19 cellular contexts compared by ENCODE assay signal in genomic region chr3:43723121-43723734, GRCh38. TPM values are rescaled to one million over a fixed set of nuclear protein-coding genes. Genes with fewer than 3 reads are reported as not detected.
DNase-seq lines count a peak whose midpoint lies in the region; ATAC-seq and TF ChIP-seq lines count a peak whose summit lies in the region.
"Had no signal": no experiment of that assay in that cellular context is flagged by ENCODE, and none has a peak within 500 bp of the region (broad histone marks: within the 10 kb centered on the region; RNA-seq: fewer than 3 reads in every experiment).

No MANE protein-coding gene starts in this region.

- intact Hi-C loops in PC-9 (cut with micrococcal nuclease; ENCODE audit: unreplicated experiment) = no loop called here

- POLR2A ChIA-PET in PC-9 (lab: Charles Lee; ENCODE audit: unreplicated experiment) = interaction anchor here (0.7 kb wide), 1 partner anchor 24 kb away, joined by 3 read pairs; no protein-coding TSS in a partner anchor

- CTCF ChIA-PET in PC-9 (lab: Charles Lee) = no interaction called here

- TF ChIP-seq CTCF in PC-9 (conservative IDR thresholded peaks at IDR 0.05) (no peak), choroid plexus epithelial cell (conservative IDR thresholded peaks at IDR 0.05; ENCODE audit: low read depth, low read length) (no peak), neutrophil (IDR thresholded peaks at IDR 0.05) (no peak)

- H3K4me1 Mint-ChIP-seq in natural killer cell treated with Interleukin-12 subunit alpha and Interleukin-12 subunit beta and Interleukin-15 and Interleukin-18, amount 100 ng/mL, for 72 hours (ENCODE audit: low read depth in 2 of 2) = peaks cover 0 to 2% of the 10 kb centered on the region in 2 donors
- H3K4me1 Mint-ChIP-seq: IgD-negative memory B cell had no signal

- H3K4me1 ChIP-seq in PC-9 (replicated peaks; ENCODE audit: insufficient read depth) (peaks cover 14% of the 10 kb centered on the region), neutrophil (ENCODE audit: control insufficient read depth in 1 of 2, insufficient read depth in 1 of 2, low read depth in 1 of 2, low read length in 1 of 2) (peaks cover 0 to 16% of the 10 kb centered on the region in 2 experiments)
- H3K4me1 ChIP-seq: right atrium auricular region had no signal

- BruUV-seq in PC-9 (replicated peaks; lab: Mats Ljungman, UMichigan) = no TSS peak

- H3K9me3 Mint-ChIP-seq in natural killer cell treated with Interleukin-12 subunit alpha and Interleukin-12 subunit beta and Interleukin-15 and Interleukin-18, amount 100 ng/mL, for 72 hours = no peaks in the 10 kb centered on the region
- H3K9me3 Mint-ChIP-seq: CD8-positive, alpha-beta T cell; IgD-negative memory B cell had no signal

- no peak overlapping the region for H2AFZ ChIP-seq in PC-9

- no peaks in the 10 kb centered on the region for H3K27me3 ChIP-seq in PC-9 (ENCODE audit: insufficient read depth, low read depth)
- no peaks in the 10 kb centered on the region for H3K27me3 ChIP-seq in neutrophil
- H3K27me3 ChIP-seq: gastroesophageal sphincter, right atrium auricular region had no signal

- peak overlapping the region; percentile 45 for H3K4me2 ChIP-seq in PC-9

- H3F3A ChIP-seq in PC-9 (ENCODE audit: insufficient read depth, low read depth) = peaks cover 16% of the 10 kb centered on the region; the same call in 1 of the 2 replicates

- H3K9me3 ChIP-seq in PC-9 (ENCODE audit: insufficient read depth, low read depth) (no peaks in the 10 kb centered on the region), neutrophil (no peaks in the 10 kb centered on the region)
- H3K9me3 ChIP-seq: gastroesophageal sphincter, right atrium auricular region had no signal

- H3K9me2 ChIP-seq in PC-9 (ENCODE audit: insufficient read depth) = no peaks in the 10 kb centered on the region

- no peak for ATAC-seq in HG03460 (IDR thresholded peaks at IDR 0.05; ENCODE audit: unreplicated experiment)
- no peak for ATAC-seq in natural killer cell treated with Interleukin-12 subunit alpha and Interleukin-12 subunit beta and Interleukin-15 and Interleukin-18, amount 100 ng/mL, for 72 hours
- ATAC-seq: CD8-positive, alpha-beta T cell; gastroesophageal sphincter had no signal

- no peak overlapping the region for H3K4me3 Mint-ChIP-seq in natural killer cell treated with Interleukin-12 subunit alpha and Interleukin-12 subunit beta and Interleukin-15 and Interleukin-18, amount 100 ng/mL, for 72 hours
- H3K4me3 Mint-ChIP-seq: CD8-positive, alpha-beta T cell; IgD-negative memory B cell had no signal

- peak overlapping the region; percentile 59 for H3K27ac ChIP-seq in PC-9
- H3K27ac ChIP-seq in neutrophil = peak overlapping the region; percentile 36
- H3K27ac ChIP-seq: gastroesophageal sphincter, right atrium auricular region, SK-N-MC had no signal

- H3K79me2 ChIP-seq in PC-9 (ENCODE audit: low read depth) = no peaks in the 10 kb centered on the region

- H3K36me3 ChIP-seq in PC-9 (ENCODE audit: low read depth) = no peaks in the 10 kb centered on the region; the same call in 1 of the 2 replicates
- peaks cover 87% of the 10 kb centered on the region for H3K36me3 ChIP-seq in neutrophil

- DNase-seq in AG20443 (ENCODE audit: low spot score) = peak; percentile 17
- DNase-seq in PC-9 = peak in 1 of 2 experiments; percentile 84
- peak; percentile 76 for DNase-seq in choroid plexus epithelial cell (ENCODE audit: low read depth)
- DNase-seq in NCI-H345 (lab: John Stamatoyannopoulos, UW) = no peak
- no peak for DNase-seq in NCI-H1436 (lab: John Stamatoyannopoulos, UW)
- no peak for DNase-seq in natural killer cell treated with Interleukin-12 subunit alpha and Interleukin-12 subunit beta and Interleukin-15 and Interleukin-18, amount 100 ng/mL, for 72 hours (ENCODE audit: low spot score)
- DNase-seq: CD8-positive, alpha-beta T cell; DMS79 treated with DMSO at 0.1 percent for 48 hours; NCI-H2029 treated with DMSO at 0.1 percent for 48 hours; NCI-H69; OCI-M1; stimulated activated naive CD4-positive, alpha-beta T cell; T-helper 9 cell had no signal

- H4K20me1 ChIP-seq in PC-9 (ENCODE audit: insufficient read depth) = no peaks in the 10 kb centered on the region

- no peak overlapping the region for H3K4me3 ChIP-seq in PC-9
- H3K4me3 ChIP-seq in choroid plexus epithelial cell (ENCODE audit: low read depth, low read length) = no peak overlapping the region
- H3K4me3 ChIP-seq in neutrophil (ENCODE audit: low read depth in 1 of 2, low read length in 1 of 2) = no peak overlapping the region
- H3K4me3 ChIP-seq: gastroesophageal sphincter, right atrium auricular region, SK-N-MC had no signal

- H3K36me3 Mint-ChIP-seq in natural killer cell treated with Interleukin-12 subunit alpha and Interleukin-12 subunit beta and Interleukin-15 and Interleukin-18, amount 100 ng/mL, for 72 hours = peaks cover 11% of the 10 kb centered on the region

- no peak overlapping the region for H3K27ac Mint-ChIP-seq in natural killer cell treated with Interleukin-12 subunit alpha and Interleukin-12 subunit beta and Interleukin-15 and Interleukin-18, amount 100 ng/mL, for 72 hours
- H3K27ac Mint-ChIP-seq: CD8-positive, alpha-beta T cell; IgD-negative memory B cell had no signal

- no peaks in the 10 kb centered on the region for H3K27me3 Mint-ChIP-seq in natural killer cell treated with Interleukin-12 subunit alpha and Interleukin-12 subunit beta and Interleukin-15 and Interleukin-18, amount 100 ng/mL, for 72 hours
- H3K27me3 Mint-ChIP-seq: IgD-negative memory B cell had no signal

RNA-seq across cellular contexts. Expression of gene ABHD5, which starts 32.5 kb away (rescaled TPM):
- 16.1 and 19.9 TPM in 2 replicates for total RNA-seq in PC-9 (2021)
- 10 to 100 TPM; 28.6 to 48.5 TPM for total RNA-seq in natural killer cell treated with Interleukin-12 subunit alpha and Interleukin-12 subunit beta and Interleukin-15 and Interleukin-18, amount 100 ng/mL, for 72 hours

Comparison
In these comparisons a context has a peak if more than half of its experiments do, and no peak if none do; other contexts are left out.
1. DNase-seq: peak in AG20443 (single experiment) and choroid plexus epithelial cell (single experiment); none in NCI-H345 (single experiment), NCI-H1436 (single experiment) and natural killer cell treated with Interleukin-12 subunit alpha and Interleukin-12 subunit beta and Interleukin-15 and Interleukin-18, amount 100 ng/mL, for 72 hours (single experiment).